1 cellular context compared by ENCODE assay signal in the genomic region with DNA sequence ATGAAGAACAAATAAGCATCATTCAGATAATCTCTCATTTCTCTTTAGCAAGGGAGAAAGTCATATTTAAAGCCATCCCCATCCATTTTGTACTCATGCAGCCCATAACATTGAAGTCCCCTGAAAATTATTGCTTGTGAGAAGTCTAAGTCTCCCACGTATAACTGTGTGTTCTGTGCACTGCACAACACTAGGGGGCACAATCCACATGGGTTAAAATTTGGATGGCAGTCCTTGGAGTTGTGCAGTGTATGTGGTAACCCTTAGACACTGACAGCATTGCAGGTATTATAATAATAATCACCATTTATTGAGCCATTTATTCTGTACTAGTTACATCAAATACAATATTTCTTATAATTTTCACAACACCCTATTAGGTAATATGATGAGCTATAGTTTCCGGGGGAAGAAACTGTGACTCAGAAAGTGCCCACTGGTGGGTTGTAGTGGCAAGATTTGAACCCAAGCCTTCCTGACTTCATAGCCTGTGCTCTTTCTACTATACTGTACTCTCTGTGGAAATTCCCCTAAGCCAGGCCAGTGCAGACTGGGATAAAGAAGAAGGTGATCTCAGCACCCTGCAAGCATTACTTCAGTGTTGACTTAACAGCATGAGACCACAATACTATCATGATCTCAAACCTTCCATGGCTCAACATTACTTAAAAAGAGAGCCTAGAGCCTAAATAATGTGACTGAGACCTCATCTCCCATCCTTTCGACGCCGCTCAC.
TF ChIP-seq lines count a peak whose summit lies in the region.

No MANE protein-coding gene starts in this region.

TF ChIP-seq in HepG2, 621 proteins besides CTCF, POLR2A, EP300 and RAD21:
- TF ChIP-seq YEATS4 (CRISPR knock-in tag; IDR thresholded peaks at IDR 0.05; ENCODE audit: borderline replicate concordance): no peak
- TF ChIP-seq ZNF572 (CRISPR knock-in tag; IDR thresholded peaks at IDR 0.05): no peak
- peak; percentile 35; the same call in 1 of the 2 replicates for TF ChIP-seq STAG1 (CRISPR knock-in tag; IDR thresholded peaks at IDR 0.05)
- TF ChIP-seq NFE2 (CRISPR knock-in tag; IDR thresholded peaks at IDR 0.05): no peak
